10 cellular contexts compared by ENCODE assay signal in genomic region chr17:17818088-17818526, GRCh38. TPM values are rescaled to one million over a fixed set of nuclear protein-coding genes. Genes with fewer than 3 reads are reported as not detected.
A peak's percentile ranks its signal among the peaks of the same experiment; 100 is the strongest.
DNase-seq lines count a peak whose midpoint lies in the region; ATAC-seq, FAIRE-seq and TF ChIP-seq lines count a peak whose summit lies in the region.
"Had no signal": no experiment of that assay in that cellular context is flagged by ENCODE, and none has a peak within 500 bp of the region (broad histone marks: within the 10 kb centered on the region; RNA-seq: fewer than 3 reads in every experiment).

No MANE protein-coding gene starts in this region.

- no peak overlapping the region for H3K23ac ChIP-seq in H1 (ENCODE audit: insufficient read length)

- no peak overlapping the region for H2BK120ac ChIP-seq in H1 (replicated peaks; ENCODE audit: low read depth, low read length)

- peak overlapping the region; percentile 25 for H3K18ac ChIP-seq in H1 (ENCODE audit: extremely low read depth, low read length)

- H3K9me3 ChIP-seq in H1 (ENCODE audit: insufficient read depth in 2 of 2, low read depth in 1 of 2, low read length in 1 of 2) (no peaks in the 10 kb centered on the region), stomach (no peaks in the 10 kb centered on the region), gastroesophageal sphincter (no peaks in the 10 kb centered on the region)

- WGBS in H1 (ENCODE audit: extremely low coverage in 1 of 2, insufficient coverage in 1 of 2, insufficient read length in 1 of 2, insufficient replicate concordance in 2 of 2, low coverage in 1 of 2, low lambda C conversion rate in 2 of 2, missing lambda C conversion rate in 1 of 2), 2 experiments: 86% methylated on average over 8 of the region's 10 CpGs; no CpG with 5 or more reads in 1 of the 2 experiments
- WGBS in stomach, 5 donors: 47 to 73% (median 61%) methylated on average over 9 to 10 of the region's 10 CpGs
- WGBS in gastroesophageal sphincter (ENCODE audit: low coverage in 1 of 2), 2 donors: 66 to 82% methylated on average over 4 to 9 of the region's 10 CpGs

- TF ChIP-seq POLR2A in H1 (IDR thresholded peaks at IDR 0.05; ENCODE audit: control extremely low read depth in 1 of 2, low read depth in 2 of 2, low read length in 2 of 2): no peak; a peak in 1 of 3 replicates
- no peak for TF ChIP-seq POLR2A in stomach (IDR thresholded peaks at IDR 0.05)
- no peak for TF ChIP-seq POLR2A in gastroesophageal sphincter (IDR thresholded peaks at IDR 0.05)

- peaks cover 34 to 50% of the 10 kb centered on the region in 2 experiments for H4K20me1 ChIP-seq in H1 (replicated peaks in 1 of 2; ENCODE audit: control insufficient read depth in 1 of 2, insufficient read depth in 2 of 2, low read length in 2 of 2)

- no peak overlapping the region for H3K4ac ChIP-seq in H1 (replicated peaks; ENCODE audit: insufficient read length, low read depth, low read length)

- no peak overlapping the region for H3K4me3 ChIP-seq in H1 (ENCODE audit: extremely low read depth in 1 of 4, insufficient read depth in 2 of 4, low read depth in 3 of 4, low read length in 4 of 4)
- no peak overlapping the region for H3K4me3 ChIP-seq in stomach
- H3K4me3 ChIP-seq in gastroesophageal sphincter: no peak overlapping the region

- no peak overlapping the region for H4K5ac ChIP-seq in H1 (ENCODE audit: insufficient read length, low read depth, low read length)

- H3K79me1 ChIP-seq in H1 (ENCODE audit: low read depth, low read length): peaks cover 31% of the 10 kb centered on the region

- TF ChIP-seq EP300 in H1 (IDR thresholded peaks at IDR 0.05; ENCODE audit: borderline replicate concordance in 1 of 2, low read depth in 2 of 2, low read length in 2 of 2) (no peak), stomach (IDR thresholded peaks at IDR 0.05) (no peak), gastroesophageal sphincter (IDR thresholded peaks at IDR 0.05) (no peak)

- no peak overlapping the region for H2AFZ ChIP-seq in H1 (ENCODE audit: low read length)

- no peak overlapping the region for H4K91ac ChIP-seq in H1 (replicated peaks; ENCODE audit: insufficient read length, low read length)

- intact Hi-C loops in stomach (cut with DNase I; ENCODE audit: low total_unique reads): no loop called here

- TF ChIP-seq RAD21 in H1 (IDR thresholded peaks at IDR 0.05 in 1 of 2, conservative IDR thresholded peaks at IDR 0.05 in 1 of 2; ENCODE audit: low read depth in 2 of 2, low read length in 2 of 2): no peak

- no peak overlapping the region for H3K4me2 ChIP-seq in H1 (ENCODE audit: insufficient read depth in 1 of 2, low read depth in 2 of 2, low read length in 2 of 2)

- TF ChIP-seq CTCF in H1 (IDR thresholded peaks at IDR 0.05; ENCODE audit: control extremely low read depth in 1 of 3, insufficient read depth in 1 of 3, low read depth in 1 of 3, low read length in 3 of 3) (no peak), stomach (IDR thresholded peaks at IDR 0.05) (no peak), gastroesophageal sphincter (IDR thresholded peaks at IDR 0.05) (no peak)

- H3K23me2 ChIP-seq in H1 (ENCODE audit: low read depth, low read length): no peaks in the 10 kb centered on the region; the same call in 1 of the 2 replicates

- H3K9ac ChIP-seq in H1 (replicated peaks in 1 of 4; ENCODE audit: extremely low read depth in 1 of 4, low read depth in 3 of 4, low read length in 3 of 4): no peak overlapping the region

- ATAC-seq in GM18907 (IDR thresholded peaks at IDR 0.05; ENCODE audit: unreplicated experiment) (no peak), gastroesophageal sphincter (no peak)

- H3K27me3 ChIP-seq in H1 (replicated peaks in 1 of 4; ENCODE audit: control insufficient read depth in 3 of 4, extremely low read depth in 1 of 4, insufficient read depth in 3 of 4, low read length in 3 of 4) (no peaks in the 10 kb centered on the region; a peak in 1 of 7 replicates), stomach (no peaks in the 10 kb centered on the region), gastroesophageal sphincter (no peaks in the 10 kb centered on the region)

- POLR2A ChIA-PET in H1 (lab: Charles Lee; ENCODE audit: partially characterized antibody): interaction anchor here (0.9 to 24.7 kb wide), 5 partner anchors 9 to 37 kb away, joined by 3 to 532 read pairs (median 5); partner anchors contain the start of gene SREBF1

- no peak overlapping the region for H3K14ac ChIP-seq in H1 (ENCODE audit: insufficient read length)

- CTCF ChIA-PET in H1 (lab: Charles Lee; ENCODE audit: partially characterized antibody): interaction anchor here (1.0 to 18.1 kb wide), 7 partner anchors 13 to 148 kb away, joined by 3 to 375 read pairs (median 3); partner anchors contain the start of gene SREBF1

- DNase-seq in NCI-H510A treated with DMSO at 0.1 percent for 48 hours (lab: John Stamatoyannopoulos, UW) (peak; percentile 30), NCI-H510A (lab: John Stamatoyannopoulos, UW) (no peak), MV-4-11 (lab: John Stamatoyannopoulos, UW) (peak; percentile 48), H1 (ENCODE audit: low read depth in 1 of 2, low spot score in 2 of 2) (no peak), stomach (no peak), KBM-7 (no peak)
- DNase-seq: NCI-H146 had no signal

- peak overlapping the region; percentile 49; the same call in 1 of the 2 replicates for H2BK5ac ChIP-seq in H1 (ENCODE audit: low read depth, low read length)

- H3K27ac ChIP-seq in H1 (ENCODE audit: low read depth, low read length) (no peak overlapping the region), stomach (peak overlapping the region in 3 of 5 donors; percentile 27 to 54 (median 33)), gastroesophageal sphincter (peak overlapping the region in 2 of 4 donors; percentile 19 to 66)

- H3K79me2 ChIP-seq in H1 (ENCODE audit: control insufficient read depth in 1 of 2, insufficient read depth in 2 of 2, low read length in 2 of 2): peaks cover 4 to 28% of the 10 kb centered on the region in 2 experiments; a peak in 3 of 4 replicates

- FAIRE-seq in H1 (lab: Jason Lieb, UNC): no peak
- FAIRE-seq: TTC549 had no signal

- H2BK12ac ChIP-seq in H1 (ENCODE audit: low read depth, low read length): no peak overlapping the region

- peak overlapping the region; percentile 19; the same call in 1 of the 2 replicates for H2BK15ac ChIP-seq in H1 (ENCODE audit: low read length)

- in situ Hi-C loops in KBM-7 (cut with MboI; ENCODE audit: low pct_unique_long_range_greater_than_20kb, low sequenced_read_pairs): no loop called here

- H3K56ac ChIP-seq in H1 (replicated peaks; ENCODE audit: insufficient read length, low read depth, low read length): no peak overlapping the region

- H3K4me1 ChIP-seq in H1 (replicated peaks in 1 of 4; ENCODE audit: control insufficient read depth in 3 of 4, insufficient read depth in 4 of 4, low read length in 3 of 4): peaks cover 0 to 19% (median 11%) of the 10 kb centered on the region in 4 experiments; a peak in 6 of 7 replicates
- H3K4me1 ChIP-seq in stomach: peaks cover 43 to 82% (median 67%) of the 10 kb centered on the region in 4 donors
- H3K4me1 ChIP-seq in gastroesophageal sphincter: peaks cover 0 to 98% (median 12%) of the 10 kb centered on the region in 3 donors

- H4K8ac ChIP-seq in H1 (ENCODE audit: extremely low read depth, insufficient read depth, low read length): no peak overlapping the region

- no peak overlapping the region for H2AK5ac ChIP-seq in H1 (ENCODE audit: low read depth, low read length)

- peaks cover 23 to 60% (median 41%) of the 10 kb centered on the region in 4 experiments; a peak in 7 of 8 replicates for H3K36me3 ChIP-seq in H1 (ENCODE audit: control insufficient read depth in 2 of 4, insufficient read depth in 4 of 4, low read length in 3 of 4)
- peaks cover 62 to 72% (median 70%) of the 10 kb centered on the region in 4 donors for H3K36me3 ChIP-seq in stomach
- peaks cover 0 to 74% of the 10 kb centered on the region in 2 donors for H3K36me3 ChIP-seq in gastroesophageal sphincter

- H2BK20ac ChIP-seq in H1 (ENCODE audit: low read length): no peak overlapping the region

TF ChIP-seq in H1, 55 proteins besides CTCF, POLR2A, EP300 and RAD21:
- TF ChIP-seq POLR2AphosphoS5 (IDR thresholded peaks at IDR 0.05; ENCODE audit: low read depth, low read length): 0 out of 2 replicates have a peak, but pooled peaks have one; percentile 6
- no peak for TF ChIP-seq MAFK (IDR thresholded peaks at IDR 0.05; ENCODE audit: low read depth, low read length)
- TF ChIP-seq SAP30 (IDR thresholded peaks at IDR 0.05; ENCODE audit: insufficient read depth, insufficient replicate concordance, low read length): no peak
- TF ChIP-seq CEBPB (IDR thresholded peaks at IDR 0.05; ENCODE audit: low read depth, low read length): peak; percentile 25; the same call in 1 of the 2 replicates

RNA-seq across cellular contexts. Expression of gene SREBF1, which starts 18.7 kb away (rescaled TPM):
- total RNA-seq in H1 (2021; fragmentation: NEBNext Ultra II Directional; extraction: Animal tissue kit (Norgen Biotek cat#: 25700)): 69.9 and 70.8 TPM in 2 replicates
- polyA plus RNA-seq in H1 (2011; rRNA removed) (28.6 and 64.6 TPM in 2 replicates), stomach (10 to 100 TPM; 13.1 to 64.5 (median 17.2) TPM)
- polyA plus RNA-seq in H1 (2011; cell fraction: cytosol; rRNA removed): 34.1 TPM
- 270 TPM for polyA plus RNA-seq in H1 (2011; cell fraction: nucleus; rRNA removed)
- 45.2 to 64.7 TPM (median 53.7 TPM) in 4 replicates for polyA plus RNA-seq in H1 (2012, experiment 1 of 2)
- polyA plus RNA-seq in H1 (2012, experiment 2 of 2): 36.4 TPM
- 88.4 TPM for polyA plus RNA-seq in H1 (2013, experiment 1 of 2)
- 76.5 TPM for polyA plus RNA-seq in H1 (2013, experiment 2 of 2)
- polyA minus RNA-seq in H1 (2011; rRNA and poly(A)+ RNA removed): 21.0 and 35.5 TPM in 2 replicates
- polyA minus RNA-seq in H1 (2011; cell fraction: cytosol; rRNA and poly(A)+ RNA removed): 60.1 TPM
- polyA minus RNA-seq in H1 (2011; cell fraction: nucleus; rRNA and poly(A)+ RNA removed): 90.1 TPM
- total RNA-seq in stomach (100 to 1,000 TPM in 3 of 5 donors, 10 to 100 TPM in 2; 18.9 to 207 (median 126) TPM), gastroesophageal sphincter (10 to 100 TPM; 16.1 to 90.7 (median 56.1) TPM)

Comparison
In these comparisons a context has a peak if more than half of its experiments do, and no peak if none do; other contexts are left out.
1. DNase-seq: peak in NCI-H510A treated with DMSO at 0.1 percent for 48 hours (single experiment) and MV-4-11 (single experiment); none in NCI-H510A (single experiment), H1 (0 of 2), stomach (single experiment) and KBM-7 (single experiment).